Comparison of ENCODE assay signal across 1 cellular context in genomic region chr20:36624068-36624813, GRCh38.
TF ChIP-seq lines count a peak whose summit lies in the region.

No MANE protein-coding gene starts in this region.

TF ChIP-seq in WTC11, 78 proteins besides CTCF, POLR2A, EP300 and RAD21 (continued from another document):
- no peak for TF ChIP-seq E2F1 (CRISPR knock-in tag; IDR thresholded peaks at IDR 0.05)
